17 cellular contexts compared by ENCODE assay signal in genomic region chr4:103002551-103002950, GRCh38. TPM values are rescaled to one million over a fixed set of nuclear protein-coding genes. Genes with fewer than 3 reads are reported as not detected.
DNase-seq lines count a peak whose midpoint lies in the region; ATAC-seq, FAIRE-seq and TF ChIP-seq lines count a peak whose summit lies in the region.
"Had no signal": no experiment of that assay in that cellular context is flagged by ENCODE, and none has a peak within 500 bp of the region (broad histone marks: within the 10 kb centered on the region; RNA-seq: fewer than 3 reads in every experiment).

No MANE protein-coding gene starts in this region.

- H3K4me2 ChIP-seq in A549 (no peak overlapping the region), IMR-90 (ENCODE audit: low read depth, low read length) (no peak overlapping the region), K562 (ENCODE audit: insufficient read depth, low read length) (no peak overlapping the region)

- no peak overlapping the region for H2BK20ac ChIP-seq in IMR-90 (ENCODE audit: low read depth, low read length)

- no peak overlapping the region for H2BK15ac ChIP-seq in IMR-90 (ENCODE audit: low read depth, low read length)

- DNase-seq in A549 (ENCODE audit: low read depth in 1 of 2, low spot score in 1 of 2) (no peak), IMR-90 (peak; percentile 36), K562 (ENCODE audit: extremely low read depth in 1 of 4, low spot score in 3 of 4) (no peak), foreskin fibroblast (peak; percentile 16 to 57), CD1c-positive myeloid dendritic cell (ENCODE audit: extremely low spot score) (no peak), NCI-H748 (lab: John Stamatoyannopoulos, UW; ENCODE audit: unreplicated experiment) (no peak), germinal center (ENCODE audit: low spot score) (no peak)
- DNase-seq: activated CD4-positive, alpha-beta T cell treated with anti-CD3 and anti-CD28 coated beads, Interleukin-2, amount 10 ng/mL, durations not matched to agents 7 days and 5 days; activated gamma-delta T cell treated with Interleukin-2 at 50 U/mL for 16 hours; aorta; hippocampal formation; NCI-H1092; NCI-H748 treated with DMSO at 0.1 percent for 48 hours; Peyer's patch had no signal

- no peak for FAIRE-seq in A549 (lab: Jason Lieb, UNC)
- no peak for FAIRE-seq in K562 (lab: Jason Lieb, UNC)

- H3K18ac ChIP-seq in IMR-90 (ENCODE audit: low read depth, low read length), result no peak overlapping the region

- no peaks in the 10 kb centered on the region for H3K79me2 ChIP-seq in K562 (ENCODE audit: control insufficient read depth, insufficient read depth, low read length)

- no peak overlapping the region for H4K5ac ChIP-seq in IMR-90 (ENCODE audit: low read depth, low read length)

- no peak overlapping the region for H3K23ac ChIP-seq in IMR-90 (ENCODE audit: low read depth, low read length)

- H3K4me1 ChIP-seq in A549 (no peaks in the 10 kb centered on the region), IMR-90 (ENCODE audit: control insufficient read depth, insufficient read depth, low read length) (no peaks in the 10 kb centered on the region), K562 (replicated peaks in 1 of 2; ENCODE audit: control insufficient read depth in 2 of 2, insufficient read depth in 2 of 2, low read length in 2 of 2) (no peaks in the 10 kb centered on the region)
- H3K4me1 ChIP-seq: Peyer's patch had no signal

- POLR2A ChIA-PET in A549 (lab: Yijun Ruan, JAX) (no interaction called here), IMR-90 (lab: Charles Lee; ENCODE audit: unreplicated experiment) (no interaction called here), K562 (lab: Yijun Ruan, JAX) (no interaction called here)

- no peak overlapping the region for H3K4me3 ChIP-seq in A549
- no peak overlapping the region for H3K4me3 ChIP-seq in IMR-90 (ENCODE audit: insufficient read depth, low read depth, low read length)
- no peak overlapping the region for H3K4me3 ChIP-seq in K562
- H3K4me3 ChIP-seq in foreskin fibroblast (ENCODE audit: low read depth in 1 of 2, low read length in 2 of 2), result no peak overlapping the region
- H3K4me3 ChIP-seq: Peyer's patch had no signal

- no peak overlapping the region for H2AK5ac ChIP-seq in IMR-90 (ENCODE audit: low read depth, low read length)

- H2BK120ac ChIP-seq in IMR-90 (ENCODE audit: low read depth, low read length), result no peak overlapping the region

- H3K27ac ChIP-seq in A549 (no peak overlapping the region), IMR-90 (ENCODE audit: insufficient read depth, low read length) (no peak overlapping the region), K562 (ENCODE audit: extremely low read depth, low read depth, low read length) (no peak overlapping the region)
- H3K27ac ChIP-seq: Peyer's patch had no signal

- H3K14ac ChIP-seq in IMR-90 (replicated peaks; ENCODE audit: low read depth, low read length), result no peak overlapping the region

- ATAC-seq in A549, result no peak
- 0 out of 2 replicates have a peak, but pooled peaks have one; percentile 35 for ATAC-seq in IMR-90 (ENCODE audit: low read depth)
- no peak for ATAC-seq in K562
- ATAC-seq in HG03135 (IDR thresholded peaks at IDR 0.05; ENCODE audit: unreplicated experiment), result no peak
- ATAC-seq: sciatic nerve had no signal

- H3K4ac ChIP-seq in IMR-90 (ENCODE audit: low read depth, low read length), result no peak overlapping the region

- dilution Hi-C loops in IMR-90 (cut with HindIII; ENCODE audit: low sequenced_read_pairs, unreplicated experiment), result loop anchor here (25.0 kb wide), 1 partner anchor 390 kb away; no protein-coding TSS in a partner anchor

- H4K8ac ChIP-seq in IMR-90 (ENCODE audit: low read depth in 2 of 2, low read length in 2 of 2), result no peak overlapping the region

- no peaks in the 10 kb centered on the region for H3K9me3 ChIP-seq in A549
- no peaks in the 10 kb centered on the region for H3K9me3 ChIP-seq in IMR-90 (ENCODE audit: control insufficient read depth, insufficient read depth, low read length)
- no peaks in the 10 kb centered on the region for H3K9me3 ChIP-seq in K562 (replicated peaks; ENCODE audit: control insufficient read depth, insufficient read depth, low read depth, low read length)
- H3K9me3 ChIP-seq: Peyer's patch had no signal

- no peak for TF ChIP-seq CTCF in A549 (IDR thresholded peaks at IDR 0.05)
- no peak for TF ChIP-seq CTCF in IMR-90 (conservative IDR thresholded peaks at IDR 0.05; ENCODE audit: low read depth, low read length)
- TF ChIP-seq CTCF in K562 (IDR thresholded peaks at IDR 0.05 in 2 of 3, conservative IDR thresholded peaks at IDR 0.05 in 1 of 3; ENCODE audit: insufficient read depth in 2 of 3, low read depth in 1 of 3, low read length in 3 of 3), result no peak
- TF ChIP-seq CTCF in foreskin fibroblast (IDR thresholded peaks at IDR 0.05; ENCODE audit: low read depth, low read length), result no peak

- no peak overlapping the region for H3K56ac ChIP-seq in IMR-90 (ENCODE audit: extremely low read depth, insufficient read depth, low read length)

- CTCF ChIA-PET in A549 (lab: Yijun Ruan, JAX) (interaction anchor here (1.0 to 1.7 kb wide), 2 partner anchors 382 to 553 kb away, joined by 3 to 5 read pairs; no protein-coding TSS in a partner anchor), IMR-90 (lab: Yijun Ruan, JAX) (no interaction called here), K562 (lab: Yijun Ruan, JAX; ENCODE audit: low intra/inter-chr PET ratio) (no interaction called here)

- no peaks in the 10 kb centered on the region for H3K79me1 ChIP-seq in IMR-90 (ENCODE audit: low read depth in 1 of 2, low read length in 2 of 2)

- no peak for TF ChIP-seq RAD21 in A549 (conservative IDR thresholded peaks at IDR 0.05 in 1 of 2, IDR thresholded peaks at IDR 0.05 in 1 of 2)
- no peak for TF ChIP-seq RAD21 in IMR-90 (IDR thresholded peaks at IDR 0.05; ENCODE audit: low read length)
- TF ChIP-seq RAD21 in K562 (CRISPR knock-in tag; conservative IDR thresholded peaks at IDR 0.05 in 1 of 2, IDR thresholded peaks at IDR 0.05 in 1 of 2), result no peak

- H3K9ac ChIP-seq in IMR-90 (ENCODE audit: low read depth, low read length) (no peak overlapping the region), K562 (ENCODE audit: insufficient read depth in 1 of 2, low read depth in 2 of 2, low read length in 2 of 2) (no peak overlapping the region)

- no peak overlapping the region for H2BK5ac ChIP-seq in IMR-90 (ENCODE audit: low read depth, low read length, poor library complexity, severe bottlenecking)

- H4K20me1 ChIP-seq in IMR-90 (ENCODE audit: insufficient read depth, low read length), result no peaks in the 10 kb centered on the region
- H4K20me1 ChIP-seq in K562 (replicated peaks; ENCODE audit: control insufficient read depth, insufficient read depth, low read length), result no peaks in the 10 kb centered on the region

- H3K9me1 ChIP-seq in IMR-90 (ENCODE audit: insufficient read depth, low read length), result no peaks in the 10 kb centered on the region
- H3K9me1 ChIP-seq in K562 (ENCODE audit: control insufficient read depth, insufficient read depth, low read length), result no peaks in the 10 kb centered on the region

- WGBS in A549 (ENCODE audit: missing lambda C conversion rate), result 27% methylated on average over 2 of the region's 2 CpGs
- 17% methylated on average over 1 of the region's 2 CpGs; no CpG with 5 or more reads in 1 of the 2 experiments for WGBS in IMR-90 (ENCODE audit: extremely low coverage in 2 of 2, insufficient read length in 1 of 2), 2 experiments
- 0% methylated on average over 2 of the region's 2 CpGs for WGBS in K562 (ENCODE audit: insufficient coverage, low coverage, missing lambda C conversion rate)

- intact Hi-C loops in IMR-90 (cut with micrococcal nuclease) (no loop called here), K562 (cut with micrococcal nuclease) (no loop called here)

- TF ChIP-seq EP300 in A549 (IDR thresholded peaks at IDR 0.05) (no peak), K562 (IDR thresholded peaks at IDR 0.05; ENCODE audit: low read length) (no peak)

- H4K91ac ChIP-seq in IMR-90 (ENCODE audit: insufficient read depth, low read depth, low read length), result no peak overlapping the region

- TF ChIP-seq POLR2A in A549 (IDR thresholded peaks at IDR 0.05; ENCODE audit: low read length), result no peak
- TF ChIP-seq POLR2A in IMR-90 (IDR thresholded peaks at IDR 0.05; ENCODE audit: low read depth, low read length), result no peak
- TF ChIP-seq POLR2A in K562 (conservative IDR thresholded peaks at IDR 0.05), result no peak

- H2AFZ ChIP-seq in IMR-90 (replicated peaks; ENCODE audit: low read length, poor library complexity) (no peak overlapping the region), K562 (ENCODE audit: low read depth, low read length) (no peak overlapping the region)

- H3K27me3 ChIP-seq in IMR-90 (ENCODE audit: control insufficient read depth, insufficient read depth, low read length) (no peaks in the 10 kb centered on the region; the same call in none of the 2 replicates), K562 (ENCODE audit: control insufficient read depth in 2 of 2, insufficient read depth in 2 of 2, low read length in 2 of 2) (no peaks in the 10 kb centered on the region)
- H3K27me3 ChIP-seq: Peyer's patch had no signal

- H2AK9ac ChIP-seq in IMR-90 (replicated peaks; ENCODE audit: low read depth, low read length, poor library complexity), result no peak overlapping the region

- no peaks in the 10 kb centered on the region for H3K36me3 ChIP-seq in IMR-90 (ENCODE audit: control insufficient read depth, insufficient read depth, low read length)
- no peaks in the 10 kb centered on the region for H3K36me3 ChIP-seq in K562 (ENCODE audit: control insufficient read depth, insufficient read depth, low read length)
- H3K36me3 ChIP-seq: Peyer's patch had no signal

- in situ Hi-C loops in IMR-90 (cut with MboI; ENCODE audit: low sequenced_read_pairs) (loop anchor here (10.0 kb wide), 1 partner anchor 658 kb away; the partner anchor contains the start of gene SLC39A8), K562 (cut with MboI) (loop anchor here (10.0 kb wide), 1 partner anchor 558 kb away; no protein-coding TSS in a partner anchor)

- BruUV-seq in IMR-90 (replicated peaks; lab: Mats Ljungman, UMichigan) (no TSS peak), K562 (replicated peaks; lab: Mats Ljungman, UMichigan) (no TSS peak)

RNA-seq across cellular contexts. Expression of gene SLC9B1, which starts 17.0 kb away (rescaled TPM):
- 0.28 and 0.39 TPM in 2 replicates for polyA plus RNA-seq in A549 (2011; rRNA removed)
- 0.09 TPM in 1 of 2 replicates, not detected in the other for polyA plus RNA-seq in A549 (2012; cell fraction: cytosol; rRNA removed)
- polyA plus RNA-seq in A549 (2012; cell fraction: nucleus; rRNA removed), result not detected in 2 replicates
- 0.09 to 0.21 TPM (median 0.16 TPM) in 3 replicates for polyA plus RNA-seq in A549 (2017; fragmentation: RNase III; extraction: RNeasy Plus Mini Kit Qiagen cat#74134 plus additional on column Dnase treatment)
- polyA minus RNA-seq in A549 (2011; rRNA and poly(A)+ RNA removed), result not detected in 2 replicates
- 0.18 and 0.28 TPM in 2 replicates for total RNA-seq in IMR-90 (2012; rRNA removed)
- polyA plus RNA-seq in IMR-90 (2012; rRNA removed), result 0.07 TPM in 1 of 2 replicates, not detected in the other
- polyA plus RNA-seq in IMR-90 (2012; cell fraction: cytosol; rRNA removed), result 0.26 TPM in 1 of 2 replicates, not detected in the other
- 0.15 TPM in 1 of 2 replicates, not detected in the other for polyA plus RNA-seq in IMR-90 (2012; cell fraction: nucleus; rRNA removed; ENCODE audit: low replicate concordance)
- 1.2 and 3.1 TPM in 2 replicates for total RNA-seq in K562 (2011; cell fraction: chromatin; rRNA removed; ENCODE audit: low replicate concordance)
- total RNA-seq in K562 (2011; cell fraction: nucleolus; rRNA removed), result 1.1 and 1.5 TPM in 2 replicates
- total RNA-seq in K562 (2011; cell fraction: nucleoplasm; rRNA removed), result 2.4 and 2.8 TPM in 2 replicates
- 0.86 TPM in 1 of 2 replicates, not detected in the other for total RNA-seq in K562 (2014; rRNA removed)
- total RNA-seq in K562 (2014; rRNA removed; fragmentation: Illumina TruSeq; extraction: Trizol), result 0.51 and 1.3 TPM in 2 replicates
- total RNA-seq in K562 (2015; rRNA removed; fragmentation: Illumina TruSeq; extraction: Trizol), result 0.23 and 0.33 TPM in 2 replicates
- total RNA-seq in K562 (2021), result 0.42 and 0.78 TPM in 2 replicates
- polyA plus RNA-seq in K562 (2011; rRNA removed), result 1.2 and 1.3 TPM in 2 replicates
- polyA plus RNA-seq in K562 (2011; cell fraction: cytosol; rRNA removed), result 0.54 and 0.77 TPM in 2 replicates
- polyA plus RNA-seq in K562 (2011; cell fraction: nucleus; rRNA removed), result 1.3 and 2.7 TPM in 2 replicates
- polyA plus RNA-seq in K562 (2012), result 0.30 and 0.72 TPM in 2 replicates
- 0.19 and 0.22 TPM in 2 replicates for polyA plus RNA-seq in K562 (2014; fragmentation: Illumina TruSeq; extraction: Trizol)
- under 1 TPM; 0.21 to 0.92 TPM for polyA plus RNA-seq in K562 (2014; fragmentation: Nextera tagmentation; extraction: Ambion mirVana)
- polyA plus RNA-seq in K562 (2014; rRNA removed), result 0.48 TPM in 1 of 2 replicates, not detected in the other
- 1.5 TPM in 2 replicates for polyA minus RNA-seq in K562 (2011; rRNA and poly(A)+ RNA removed)
- 1.2 TPM in 1 of 2 replicates, not detected in the other for polyA minus RNA-seq in K562 (2011; cell fraction: cytosol; rRNA and poly(A)+ RNA removed)
- 1.2 and 2.3 TPM in 2 replicates for polyA minus RNA-seq in K562 (2011; cell fraction: nucleus; rRNA and poly(A)+ RNA removed)
- total RNA-seq: Daoy had no signal

Comparison
In these comparisons a context has a peak if more than half of its experiments do, and no peak if none do; other contexts are left out.
1. DNase-seq: peak in IMR-90 (single experiment) and foreskin fibroblast (2 of 2); none in A549 (0 of 2), K562 (0 of 4), CD1c-positive myeloid dendritic cell (single experiment), NCI-H748 (single experiment) and germinal center (single experiment).
2. Of the 35 proteins assayed by ChIP-seq in both K562 and A549: peak only in K562: EHMT2; only in A549: REST; in both: none; in neither: 33.